ENCODE assay signal across 1 cellular context in genomic region chr5:157059093-157059539, GRCh38.
TF ChIP-seq lines count a peak whose summit lies in the region.

Gene HAVCR1 (minus strand): TSS chr5:157059116. CDS start chr5:157057943, 1,173 bp downstream.

TF ChIP-seq in HepG2, 621 proteins besides CTCF, POLR2A, EP300 and RAD21 (continued from another document and continues in another):
- TF ChIP-seq HMGXB4 (CRISPR knock-in tag; IDR thresholded peaks at IDR 0.05; ENCODE audit: borderline replicate concordance in 1 of 2, low read depth in 1 of 2), result peak in 1 of 2 experiments; percentile 31; a peak in 2 of 4 replicates
- no peak for TF ChIP-seq BRD4 (CRISPR knock-in tag; IDR thresholded peaks at IDR 0.05)
- peak; percentile 19; the same call in 1 of the 2 replicates for TF ChIP-seq ZNF331 (CRISPR knock-in tag; IDR thresholded peaks at IDR 0.05)
- TF ChIP-seq SOX13 (IDR thresholded peaks at IDR 0.05), result no peak
- TF ChIP-seq SOX13 (CRISPR knock-in tag; conservative IDR thresholded peaks at IDR 0.05 in 1 of 2, IDR thresholded peaks at IDR 0.05 in 1 of 2), result peak in 1 of 2 experiments; percentile 20; a peak in 1 of 4 replicates
- TF ChIP-seq KLF16 (CRISPR knock-in tag; IDR thresholded peaks at IDR 0.05), result peak in 1 of 2 experiments; percentile 26; a peak in 1 of 4 replicates
- TF ChIP-seq KDM6A (CRISPR knock-in tag; IDR thresholded peaks at IDR 0.05; ENCODE audit: low read depth), result peak; percentile 50; the same call in 1 of the 2 replicates
- peak; percentile 39 for TF ChIP-seq KMT2B (CRISPR knock-in tag; IDR thresholded peaks at IDR 0.05)
- TF ChIP-seq EHMT2 (IDR thresholded peaks at IDR 0.05; ENCODE audit: borderline replicate concordance, low read depth, low read length), result peak; percentile 80; the same call in 1 of the 2 replicates
- TF ChIP-seq CEBPG (CRISPR knock-in tag; IDR thresholded peaks at IDR 0.05), result 0 out of 2 replicates have a peak, but pooled peaks have one; percentile 20
- TF ChIP-seq, protein P1, sequence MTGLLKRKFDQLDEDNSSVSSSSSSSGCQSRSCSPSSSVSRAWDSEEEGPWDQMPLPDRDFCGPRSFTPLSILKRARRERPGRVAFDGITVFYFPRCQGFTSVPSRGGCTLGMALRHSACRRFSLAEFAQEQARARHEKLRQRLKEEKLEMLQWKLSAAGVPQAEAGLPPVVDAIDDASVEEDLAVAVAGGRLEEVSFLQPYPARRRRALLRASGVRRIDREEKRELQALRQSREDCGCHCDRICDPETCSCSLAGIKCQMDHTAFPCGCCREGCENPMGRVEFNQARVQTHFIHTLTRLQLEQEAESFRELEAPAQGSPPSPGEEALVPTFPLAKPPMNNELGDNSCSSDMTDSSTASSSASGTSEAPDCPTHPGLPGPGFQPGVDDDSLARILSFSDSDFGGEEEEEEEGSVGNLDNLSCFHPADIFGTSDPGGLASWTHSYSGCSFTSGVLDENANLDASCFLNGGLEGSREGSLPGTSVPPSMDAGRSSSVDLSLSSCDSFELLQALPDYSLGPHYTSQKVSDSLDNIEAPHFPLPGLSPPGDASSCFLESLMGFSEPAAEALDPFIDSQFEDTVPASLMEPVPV (CRISPR knock-in tag; IDR thresholded peaks at IDR 0.05), result no peak
- TF ChIP-seq ZNF205 (CRISPR knock-in tag; IDR thresholded peaks at IDR 0.05), result peak; percentile 53; the same call in 1 of the 2 replicates
- no peak for TF ChIP-seq ZNF33A (CRISPR knock-in tag; IDR thresholded peaks at IDR 0.05; ENCODE audit: borderline replicate concordance)
- TF ChIP-seq ZMYM3 (CRISPR knock-in tag; IDR thresholded peaks at IDR 0.05), result peak; percentile 52
- 0 out of 2 replicates have a peak, but pooled peaks have one; percentile 7 for TF ChIP-seq NFYC (CRISPR knock-in tag; IDR thresholded peaks at IDR 0.05)
- TF ChIP-seq NONO (IDR thresholded peaks at IDR 0.05), result no peak
- no peak for TF ChIP-seq NONO (CRISPR knock-in tag; conservative IDR thresholded peaks at IDR 0.05)
- peak; percentile 43; the same call in 1 of the 2 replicates for TF ChIP-seq ARNTL (CRISPR knock-in tag; IDR thresholded peaks at IDR 0.05)
- no peak for TF ChIP-seq JUNB (CRISPR knock-in tag; IDR thresholded peaks at IDR 0.05; ENCODE audit: borderline replicate concordance)
- TF ChIP-seq NCOA2 (CRISPR knock-in tag; IDR thresholded peaks at IDR 0.05), result 0 out of 2 replicates have a peak, but pooled peaks have one; percentile 37
- TF ChIP-seq, protein P2, sequence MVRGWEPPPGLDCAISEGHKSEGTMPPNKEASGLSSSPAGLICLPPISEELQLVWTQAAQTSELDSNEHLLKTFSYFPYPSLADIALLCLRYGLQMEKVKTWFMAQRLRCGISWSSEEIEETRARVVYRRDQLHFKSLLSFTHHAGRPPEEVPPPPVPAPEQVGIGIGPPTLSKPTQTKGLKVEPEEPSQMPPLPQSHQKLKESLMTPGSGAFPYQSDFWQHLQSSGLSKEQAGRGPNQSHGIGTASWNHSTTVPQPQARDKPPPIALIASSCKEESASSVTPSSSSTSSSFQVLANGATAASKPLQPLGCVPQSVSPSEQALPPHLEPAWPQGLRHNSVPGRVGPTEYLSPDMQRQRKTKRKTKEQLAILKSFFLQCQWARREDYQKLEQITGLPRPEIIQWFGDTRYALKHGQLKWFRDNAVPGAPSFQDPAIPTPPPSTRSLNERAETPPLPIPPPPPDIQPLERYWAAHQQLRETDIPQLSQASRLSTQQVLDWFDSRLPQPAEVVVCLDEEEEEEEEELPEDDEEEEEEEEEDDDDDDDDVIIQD (CRISPR knock-in tag; IDR thresholded peaks at IDR 0.05; ENCODE audit: low read depth), result no peak; the same call in 1 of the 2 replicates
- TF ChIP-seq IRF2 (CRISPR knock-in tag; IDR thresholded peaks at IDR 0.05), result no peak
- peak; percentile 19; the same call in 1 of the 2 replicates for TF ChIP-seq ZNF816 (CRISPR knock-in tag; IDR thresholded peaks at IDR 0.05; ENCODE audit: borderline replicate concordance)
- TF ChIP-seq MAF1 (CRISPR knock-in tag; IDR thresholded peaks at IDR 0.05; ENCODE audit: borderline replicate concordance), result no peak
- no peak for TF ChIP-seq HNRNPL (IDR thresholded peaks at IDR 0.05; ENCODE audit: low read depth, low read length)
- TF ChIP-seq, protein P3, sequence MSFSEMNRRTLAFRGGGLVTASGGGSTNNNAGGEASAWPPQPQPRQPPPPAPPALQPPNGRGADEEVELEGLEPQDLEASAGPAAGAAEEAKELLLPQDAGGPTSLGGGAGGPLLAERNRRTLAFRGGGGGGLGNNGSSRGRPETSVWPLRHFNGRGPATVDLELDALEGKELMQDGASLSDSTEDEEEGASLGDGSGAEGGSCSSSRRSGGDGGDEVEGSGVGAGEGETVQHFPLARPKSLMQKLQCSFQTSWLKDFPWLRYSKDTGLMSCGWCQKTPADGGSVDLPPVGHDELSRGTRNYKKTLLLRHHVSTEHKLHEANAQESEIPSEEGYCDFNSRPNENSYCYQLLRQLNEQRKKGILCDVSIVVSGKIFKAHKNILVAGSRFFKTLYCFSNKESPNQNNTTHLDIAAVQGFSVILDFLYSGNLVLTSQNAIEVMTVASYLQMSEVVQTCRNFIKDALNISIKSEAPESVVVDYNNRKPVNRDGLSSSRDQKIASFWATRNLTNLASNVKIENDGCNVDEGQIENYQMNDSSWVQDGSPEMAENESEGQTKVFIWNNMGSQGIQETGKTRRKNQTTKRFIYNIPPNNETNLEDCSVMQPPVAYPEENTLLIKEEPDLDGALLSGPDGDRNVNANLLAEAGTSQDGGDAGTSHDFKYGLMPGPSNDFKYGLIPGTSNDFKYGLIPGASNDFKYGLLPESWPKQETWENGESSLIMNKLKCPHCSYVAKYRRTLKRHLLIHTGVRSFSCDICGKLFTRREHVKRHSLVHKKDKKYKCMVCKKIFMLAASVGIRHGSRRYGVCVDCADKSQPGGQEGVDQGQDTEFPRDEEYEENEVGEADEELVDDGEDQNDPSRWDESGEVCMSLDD (CRISPR knock-in tag; IDR thresholded peaks at IDR 0.05; ENCODE audit: borderline replicate concordance), result no peak
- TF ChIP-seq, protein P4, sequence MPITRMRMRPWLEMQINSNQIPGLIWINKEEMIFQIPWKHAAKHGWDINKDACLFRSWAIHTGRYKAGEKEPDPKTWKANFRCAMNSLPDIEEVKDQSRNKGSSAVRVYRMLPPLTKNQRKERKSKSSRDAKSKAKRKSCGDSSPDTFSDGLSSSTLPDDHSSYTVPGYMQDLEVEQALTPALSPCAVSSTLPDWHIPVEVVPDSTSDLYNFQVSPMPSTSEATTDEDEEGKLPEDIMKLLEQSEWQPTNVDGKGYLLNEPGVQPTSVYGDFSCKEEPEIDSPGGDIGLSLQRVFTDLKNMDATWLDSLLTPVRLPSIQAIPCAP (CRISPR knock-in tag; IDR thresholded peaks at IDR 0.05; ENCODE audit: low read depth), result no peak
- TF ChIP-seq ZNF468 (CRISPR knock-in tag; IDR thresholded peaks at IDR 0.05), result no peak
- TF ChIP-seq, protein P5, sequence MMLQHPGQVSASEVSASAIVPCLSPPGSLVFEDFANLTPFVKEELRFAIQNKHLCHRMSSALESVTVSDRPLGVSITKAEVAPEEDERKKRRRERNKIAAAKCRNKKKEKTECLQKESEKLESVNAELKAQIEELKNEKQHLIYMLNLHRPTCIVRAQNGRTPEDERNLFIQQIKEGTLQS (CRISPR knock-in tag; IDR thresholded peaks at IDR 0.05), result peak; percentile 45; the same call in 1 of the 2 replicates
- no peak for TF ChIP-seq PHB2 (IDR thresholded peaks at IDR 0.05; ENCODE audit: partially characterized antibody)
- peak; percentile 52; the same call in 1 of the 2 replicates for TF ChIP-seq PPARG (CRISPR knock-in tag; conservative IDR thresholded peaks at IDR 0.05)
- TF ChIP-seq NAIF1 (CRISPR knock-in tag; IDR thresholded peaks at IDR 0.05; ENCODE audit: borderline replicate concordance), result no peak
- TF ChIP-seq ZNF878 (CRISPR knock-in tag; IDR thresholded peaks at IDR 0.05), result no peak
- no peak for TF ChIP-seq ZNF549 (CRISPR knock-in tag; IDR thresholded peaks at IDR 0.05)
- TF ChIP-seq, protein P6, sequence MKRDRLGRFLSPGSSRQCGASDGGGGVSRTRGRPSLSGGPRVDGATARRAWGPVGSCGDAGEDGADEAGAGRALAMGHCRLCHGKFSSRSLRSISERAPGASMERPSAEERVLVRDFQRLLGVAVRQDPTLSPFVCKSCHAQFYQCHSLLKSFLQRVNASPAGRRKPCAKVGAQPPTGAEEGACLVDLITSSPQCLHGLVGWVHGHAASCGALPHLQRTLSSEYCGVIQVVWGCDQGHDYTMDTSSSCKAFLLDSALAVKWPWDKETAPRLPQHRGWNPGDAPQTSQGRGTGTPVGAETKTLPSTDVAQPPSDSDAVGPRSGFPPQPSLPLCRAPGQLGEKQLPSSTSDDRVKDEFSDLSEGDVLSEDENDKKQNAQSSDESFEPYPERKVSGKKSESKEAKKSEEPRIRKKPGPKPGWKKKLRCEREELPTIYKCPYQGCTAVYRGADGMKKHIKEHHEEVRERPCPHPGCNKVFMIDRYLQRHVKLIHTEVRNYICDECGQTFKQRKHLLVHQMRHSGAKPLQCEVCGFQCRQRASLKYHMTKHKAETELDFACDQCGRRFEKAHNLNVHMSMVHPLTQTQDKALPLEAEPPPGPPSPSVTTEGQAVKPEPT (CRISPR knock-in tag; IDR thresholded peaks at IDR 0.05; ENCODE audit: low read depth), result no peak
- TF ChIP-seq KAT8 (CRISPR knock-in tag; IDR thresholded peaks at IDR 0.05), result peak; percentile 26; the same call in 1 of the 2 replicates
- TF ChIP-seq HNRNPH1 (optimal IDR thresholded peaks at IDR 0.05; ENCODE audit: low read depth, low read length), result no peak
- TF ChIP-seq MXD3 (CRISPR knock-in tag; IDR thresholded peaks at IDR 0.05), result no peak
- TF ChIP-seq, protein P7, sequence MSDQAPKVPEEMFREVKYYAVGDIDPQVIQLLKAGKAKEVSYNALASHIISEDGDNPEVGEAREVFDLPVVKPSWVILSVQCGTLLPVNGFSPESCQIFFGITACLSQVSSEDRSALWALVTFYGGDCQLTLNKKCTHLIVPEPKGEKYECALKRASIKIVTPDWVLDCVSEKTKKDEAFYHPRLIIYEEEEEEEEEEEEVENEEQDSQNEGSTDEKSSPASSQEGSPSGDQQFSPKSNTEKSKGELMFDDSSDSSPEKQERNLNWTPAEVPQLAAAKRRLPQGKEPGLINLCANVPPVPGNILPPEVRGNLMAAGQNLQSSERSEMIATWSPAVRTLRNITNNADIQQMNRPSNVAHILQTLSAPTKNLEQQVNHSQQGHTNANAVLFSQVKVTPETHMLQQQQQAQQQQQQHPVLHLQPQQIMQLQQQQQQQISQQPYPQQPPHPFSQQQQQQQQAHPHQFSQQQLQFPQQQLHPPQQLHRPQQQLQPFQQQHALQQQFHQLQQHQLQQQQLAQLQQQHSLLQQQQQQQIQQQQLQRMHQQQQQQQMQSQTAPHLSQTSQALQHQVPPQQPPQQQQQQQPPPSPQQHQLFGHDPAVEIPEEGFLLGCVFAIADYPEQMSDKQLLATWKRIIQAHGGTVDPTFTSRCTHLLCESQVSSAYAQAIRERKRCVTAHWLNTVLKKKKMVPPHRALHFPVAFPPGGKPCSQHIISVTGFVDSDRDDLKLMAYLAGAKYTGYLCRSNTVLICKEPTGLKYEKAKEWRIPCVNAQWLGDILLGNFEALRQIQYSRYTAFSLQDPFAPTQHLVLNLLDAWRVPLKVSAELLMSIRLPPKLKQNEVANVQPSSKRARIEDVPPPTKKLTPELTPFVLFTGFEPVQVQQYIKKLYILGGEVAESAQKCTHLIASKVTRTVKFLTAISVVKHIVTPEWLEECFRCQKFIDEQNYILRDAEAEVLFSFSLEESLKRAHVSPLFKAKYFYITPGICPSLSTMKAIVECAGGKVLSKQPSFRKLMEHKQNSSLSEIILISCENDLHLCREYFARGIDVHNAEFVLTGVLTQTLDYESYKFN (CRISPR knock-in tag; conservative IDR thresholded peaks at IDR 0.05), result peak; percentile 85
- no peak for TF ChIP-seq TSC22D2 (CRISPR knock-in tag; IDR thresholded peaks at IDR 0.05; ENCODE audit: borderline replicate concordance)
- no peak for TF ChIP-seq NFKB2 (CRISPR knock-in tag; IDR thresholded peaks at IDR 0.05; ENCODE audit: borderline replicate concordance)
- no peak for TF ChIP-seq HNF4G (IDR thresholded peaks at IDR 0.05; ENCODE audit: borderline replicate concordance, low read depth, low read length)
- no peak for TF ChIP-seq HNF4G (CRISPR knock-in tag; IDR thresholded peaks at IDR 0.05; ENCODE audit: borderline replicate concordance, low read depth)
- TF ChIP-seq AGO1 (IDR thresholded peaks at IDR 0.05; ENCODE audit: low read depth, low read length, poor library complexity, severe bottlenecking), result no peak
- TF ChIP-seq, protein P8, sequence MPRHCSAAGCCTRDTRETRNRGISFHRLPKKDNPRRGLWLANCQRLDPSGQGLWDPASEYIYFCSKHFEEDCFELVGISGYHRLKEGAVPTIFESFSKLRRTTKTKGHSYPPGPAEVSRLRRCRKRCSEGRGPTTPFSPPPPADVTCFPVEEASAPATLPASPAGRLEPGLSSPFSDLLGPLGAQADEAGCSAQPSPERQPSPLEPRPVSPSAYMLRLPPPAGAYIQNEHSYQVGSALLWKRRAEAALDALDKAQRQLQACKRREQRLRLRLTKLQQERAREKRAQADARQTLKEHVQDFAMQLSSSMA (CRISPR knock-in tag; IDR thresholded peaks at IDR 0.05), result no peak
- no peak for TF ChIP-seq ZNF589 (CRISPR knock-in tag; conservative IDR thresholded peaks at IDR 0.05)
- no peak for TF ChIP-seq ZNF777 (CRISPR knock-in tag; IDR thresholded peaks at IDR 0.05)
- TF ChIP-seq KDM1A (CRISPR knock-in tag; IDR thresholded peaks at IDR 0.05), result peak; percentile 25; the same call in 1 of the 2 replicates
- TF ChIP-seq TBX2 (CRISPR knock-in tag; IDR thresholded peaks at IDR 0.05; ENCODE audit: borderline replicate concordance), result peak; percentile 24; the same call in 1 of the 2 replicates
- TF ChIP-seq ZBTB7B (CRISPR knock-in tag; IDR thresholded peaks at IDR 0.05), result no peak; the same call in 1 of the 2 replicates
